ENCODE assay signal across 8 cellular contexts in genomic region chr1:156498447-156499193, GRCh38. TPM values are rescaled to one million over a fixed set of nuclear protein-coding genes. Genes with fewer than 3 reads are reported as not detected.
DNase-seq lines count a peak whose midpoint lies in the region; TF ChIP-seq lines count a peak whose summit lies in the region.

No MANE protein-coding gene starts in this region.

- DNase-seq in ELF-1 (ENCODE audit: low read depth, low spot score), result peak; percentile 52
- no peak for DNase-seq in stimulated activated CD4-positive, alpha-beta T cell treated with anti-CD3 and anti-CD28 coated beads, Interleukin-2, amount 100 ng/mL, for 24 hours
- DNase-seq in germinal center (ENCODE audit: low spot score), result no peak
- no peak for DNase-seq in HuH-7.5 (ENCODE audit: low spot score)
- DNase-seq in NOMO-1 (lab: John Stamatoyannopoulos, UW; ENCODE audit: unreplicated experiment in 2 of 2), result no peak

- TF ChIP-seq CTCF in OCI-LY3 (IDR thresholded peaks at IDR 0.05; ENCODE audit: low read depth, low read length), result no peak

- peaks cover 11% of the 10 kb centered on the region for H3K36me3 ChIP-seq in OCI-LY3 (replicated peaks; ENCODE audit: low read depth, low read length)
- no peaks in the 10 kb centered on the region for H3K36me3 ChIP-seq in ectodermal cell (ENCODE audit: control insufficient read depth, insufficient read depth, low read length)
- H3K36me3 ChIP-seq in mucosa of rectum (ENCODE audit: control insufficient read depth in 2 of 2, insufficient read depth in 2 of 2, low read length in 2 of 2), result peaks cover 4 to 16% of the 10 kb centered on the region in 2 donors

- H3K9ac ChIP-seq in OCI-LY3 (ENCODE audit: low read length) (peak overlapping the region; percentile 97), mucosa of rectum (ENCODE audit: low read depth in 1 of 2, low read length in 2 of 2) (peak overlapping the region; percentile 81 to 98)

- peaks cover 60% of the 10 kb centered on the region for H4K20me1 ChIP-seq in OCI-LY3 (ENCODE audit: insufficient read depth, low read length)

- peaks cover 74% of the 10 kb centered on the region for H3K4me1 ChIP-seq in OCI-LY3 (ENCODE audit: low read length)
- H3K4me1 ChIP-seq in ectodermal cell (ENCODE audit: control insufficient read depth, insufficient read depth, low read length), result peaks cover 49% of the 10 kb centered on the region
- H3K4me1 ChIP-seq in mucosa of rectum (ENCODE audit: control insufficient read depth in 2 of 2, insufficient read depth in 2 of 2, low read length in 2 of 2), result peaks cover 75 to 77% of the 10 kb centered on the region in 2 donors

- H3K27ac ChIP-seq in OCI-LY3 (ENCODE audit: low read length), result no peak overlapping the region
- H3K27ac ChIP-seq in ectodermal cell (ENCODE audit: insufficient read depth, low read depth, low read length, poor library complexity, severe bottlenecking), result no peak overlapping the region
- H3K27ac ChIP-seq in mucosa of rectum (ENCODE audit: low read depth in 2 of 2, low read length in 2 of 2), result peak overlapping the region; percentile 86 to 100

- H3K4me3 ChIP-seq in OCI-LY3 (ENCODE audit: low read length) (peak overlapping the region; percentile 98), ectodermal cell (ENCODE audit: insufficient read depth, low read depth, low read length) (peak overlapping the region; percentile 93), mucosa of rectum (ENCODE audit: low read length in 2 of 2) (peak overlapping the region; percentile 88 to 96)

- no peaks in the 10 kb centered on the region for H3K9me3 ChIP-seq in OCI-LY3 (ENCODE audit: insufficient read depth, low read length)
- no peaks in the 10 kb centered on the region for H3K9me3 ChIP-seq in ectodermal cell (ENCODE audit: control insufficient read depth, low read length)
- H3K9me3 ChIP-seq in mucosa of rectum (ENCODE audit: control insufficient read depth in 2 of 2, low read length in 2 of 2), result no peaks in the 10 kb centered on the region

- H3K4me2 ChIP-seq in OCI-LY3 (ENCODE audit: low read length), result peak overlapping the region; percentile 89

- WGBS in ectodermal cell, 2 experiments, result 18 to 24% methylated on average over 11 of the region's 11 CpGs

- H2AFZ ChIP-seq in OCI-LY3 (ENCODE audit: low read depth, low read length), result no peak overlapping the region

- peaks cover 69% of the 10 kb centered on the region for H3K79me2 ChIP-seq in OCI-LY3 (ENCODE audit: low read length)

- no peaks in the 10 kb centered on the region for H3K27me3 ChIP-seq in OCI-LY3 (ENCODE audit: low read depth, low read length)
- H3K27me3 ChIP-seq in ectodermal cell (ENCODE audit: control insufficient read depth, insufficient read depth, low read length, poor library complexity, severe bottlenecking), result peaks cover 6% of the 10 kb centered on the region
- H3K27me3 ChIP-seq in mucosa of rectum (ENCODE audit: control insufficient read depth in 2 of 2, insufficient read depth in 2 of 2, low read length in 2 of 2), result no peaks in the 10 kb centered on the region

RNA-seq across cellular contexts. Expression of gene MEF2D, which starts 2.0 kb away (rescaled TPM):
- 11.7 TPM for polyA plus RNA-seq in ectodermal cell (2013, experiment 1 of 4)
- 13.1 TPM for polyA plus RNA-seq in ectodermal cell (2013, experiment 2 of 4)
- polyA plus RNA-seq in ectodermal cell (2013, experiment 3 of 4), result 10.6 TPM
- 10.7 TPM for polyA plus RNA-seq in ectodermal cell (2013, experiment 4 of 4)

Comparison
In these comparisons a context has a peak if more than half of its experiments do, and no peak if none do; other contexts are left out.
1. H3K27ac ChIP-seq: peak in mucosa of rectum (2 of 2); none in OCI-LY3 (single experiment) and ectodermal cell (single experiment).
2. Peak in every context shown above with its lines, with median percentiles within 50 percentile points of each other: H3K4me3 ChIP-seq.